10 cellular contexts compared by ENCODE assay signal in the genomic region with DNA sequence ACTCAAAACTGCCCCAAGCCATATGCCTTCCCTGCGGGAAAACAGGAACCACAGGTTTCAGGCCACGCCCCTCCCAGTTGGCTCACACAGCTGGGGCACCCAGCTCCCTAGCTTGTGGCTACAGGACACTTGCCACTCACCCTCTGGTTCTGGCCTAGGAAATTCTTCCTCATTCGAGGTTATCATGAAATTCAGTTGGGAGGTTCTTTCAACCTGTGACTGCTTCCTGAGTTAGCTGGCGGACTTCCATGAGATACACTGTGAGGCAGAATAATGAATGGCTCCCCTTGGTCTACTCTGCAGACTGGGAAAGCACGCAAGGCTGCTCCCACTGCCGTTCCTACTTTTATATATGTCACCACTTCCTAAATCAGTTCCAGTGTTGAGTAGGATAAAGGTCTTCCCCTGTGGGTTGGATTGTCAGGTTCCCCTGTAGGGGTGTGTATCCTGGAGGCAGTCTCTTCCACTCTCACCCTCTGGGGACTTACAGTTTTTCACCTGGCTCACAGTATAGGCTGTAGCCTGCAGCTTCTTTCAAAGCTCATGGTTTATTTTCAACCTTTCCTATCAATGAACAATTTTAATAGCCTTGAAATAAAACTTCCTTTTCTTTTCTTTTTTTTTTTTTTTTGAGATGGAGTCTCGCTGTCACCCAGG. TPM values are rescaled to one million over a fixed set of nuclear protein-coding genes. Genes with fewer than 3 reads are reported as not detected.
DNase-seq lines count a peak whose midpoint lies in the region; ATAC-seq and TF ChIP-seq lines count a peak whose summit lies in the region.
"Had no signal": no experiment of that assay in that cellular context is flagged by ENCODE, and none has a peak within 500 bp of the region (broad histone marks: within the 10 kb centered on the region; RNA-seq: fewer than 3 reads in every experiment).

No MANE protein-coding gene starts in this region.

- no TSS peak for BruUV-seq in MCF 10A (replicated peaks; lab: Mats Ljungman, UMichigan)

- H3K9ac ChIP-seq in mesenchymal stem cell (ENCODE audit: low read length), result no peak overlapping the region

- H3K9me3 ChIP-seq in mesenchymal stem cell (ENCODE audit: control insufficient read depth, low read length), result no peaks in the 10 kb centered on the region

- H3K36me3 Mint-ChIP-seq in MCF 10A (ENCODE audit: insufficient read depth, unreplicated experiment), result peaks cover 6% of the 10 kb centered on the region

- H3K4me1 Mint-ChIP-seq in MCF 10A (ENCODE audit: insufficient read depth, unreplicated experiment), result peaks cover 11% of the 10 kb centered on the region

- no peak overlapping the region for H3K27ac Mint-ChIP-seq in MCF 10A (ENCODE audit: low read depth, unreplicated experiment)

- no peak overlapping the region for H2BK12ac ChIP-seq in mesenchymal stem cell (ENCODE audit: low read length in 2 of 2)

- H3K27ac ChIP-seq in mesenchymal stem cell (ENCODE audit: low read length, poor library complexity, severe bottlenecking), result no peak overlapping the region
- H3K27ac ChIP-seq in caudate nucleus (ENCODE audit: low read depth, low read length), result no peak overlapping the region

- no peaks in the 10 kb centered on the region for H3K27me3 Mint-ChIP-seq in MCF 10A (ENCODE audit: insufficient read depth, unreplicated experiment)
- H3K27me3 Mint-ChIP-seq: central memory CD8-positive, alpha-beta T cell had no signal

- no peak for TF ChIP-seq CTCF in MCF 10A (IDR thresholded peaks at IDR 0.05; ENCODE audit: unreplicated experiment)

- no peak overlapping the region for H3K14ac ChIP-seq in mesenchymal stem cell (ENCODE audit: low read length in 2 of 2)

- H2AK5ac ChIP-seq in mesenchymal stem cell (ENCODE audit: low read length, severe bottlenecking), result peak overlapping the region; percentile 34

- no peaks in the 10 kb centered on the region for H3K27me3 ChIP-seq in mesenchymal stem cell (ENCODE audit: control insufficient read depth in 1 of 2, insufficient read depth in 1 of 2, low read length in 2 of 2)

- no peak overlapping the region for H3K4ac ChIP-seq in mesenchymal stem cell (ENCODE audit: low read depth in 1 of 2, low read length in 2 of 2)

- no peak overlapping the region for H2AFZ ChIP-seq in mesenchymal stem cell (ENCODE audit: low read depth, low read length)

- H3K36me3 ChIP-seq in mesenchymal stem cell (ENCODE audit: control insufficient read depth in 1 of 2, insufficient read depth in 2 of 2, low read depth in 1 of 2, low read length in 2 of 2), result peaks cover 4 to 5% of the 10 kb centered on the region in 2 experiments

- H3K18ac ChIP-seq in mesenchymal stem cell (ENCODE audit: low read depth in 1 of 2, low read length in 2 of 2), result no peak overlapping the region

- POLR2A ChIA-PET in MCF 10A (lab: Yijun Ruan, JAX), result interaction anchor here (0.6 to 1.2 kb wide), 3 partner anchors 53 to 300 kb away, joined by 3 read pairs; a partner anchor contains a TSS

- H4K91ac ChIP-seq in mesenchymal stem cell (ENCODE audit: low read length), result no peak overlapping the region

- H3K79me1 ChIP-seq in mesenchymal stem cell (replicated peaks; ENCODE audit: low read length, poor library complexity, severe bottlenecking), result peaks cover 12% of the 10 kb centered on the region

- H3K4me3 Mint-ChIP-seq in MCF 10A (ENCODE audit: unreplicated experiment), result no peak overlapping the region
- H3K4me3 Mint-ChIP-seq: central memory CD8-positive, alpha-beta T cell had no signal

- 94% methylated on average over 4 of the region's 7 CpGs for WGBS in mesenchymal stem cell

- H3K4me3 ChIP-seq in mesenchymal stem cell (ENCODE audit: insufficient read depth in 1 of 2, low read depth in 1 of 2, low read length in 2 of 2), result no peak overlapping the region

- H3K4me1 ChIP-seq in mesenchymal stem cell (ENCODE audit: control insufficient read depth, insufficient read depth, low read depth, low read length), result peaks cover 5% of the 10 kb centered on the region

- CTCF ChIA-PET in MCF 10A (lab: Yijun Ruan, JAX), result interaction anchor here (0.6 to 0.7 kb wide), 3 partner anchors 59 to 361 kb away, joined by 3 read pairs; no protein-coding TSS in a partner anchor

- DNase-seq in DMS53 treated with DMSO at 0.1 percent for 48 hours (lab: John Stamatoyannopoulos, UW; ENCODE audit: unreplicated experiment) (peak; percentile 94), NCI-H146 treated with DMSO at 0.1 percent for 48 hours (lab: John Stamatoyannopoulos, UW; ENCODE audit: unreplicated experiment) (peak; percentile 19), MCF 10A (ENCODE audit: unreplicated experiment) (peak; percentile 60), mesenchymal stem cell (no peak), caudate nucleus (lab: John Stamatoyannopoulos, UW) (no peak)
- DNase-seq in activated CD4-positive, CD25-positive, alpha-beta regulatory T cell (lab: John Stamatoyannopoulos, UW), result no peak
- DNase-seq in stimulated activated naive CD4-positive, alpha-beta T cell treated with Interleukin-2 at 50 U/mL for 16 hours (lab: John Stamatoyannopoulos, UW), result no peak
- DNase-seq: activated CD4-positive, alpha-beta T cell treated with anti-CD3 and anti-CD28 coated beads for 48 hours had no signal

- H3K23ac ChIP-seq in mesenchymal stem cell (ENCODE audit: low read length in 2 of 2), result no peak overlapping the region

- H3K9me3 Mint-ChIP-seq in MCF 10A (ENCODE audit: unreplicated experiment), result peaks cover 12% of the 10 kb centered on the region
- H3K9me3 Mint-ChIP-seq: central memory CD8-positive, alpha-beta T cell had no signal

- H2BK15ac ChIP-seq in mesenchymal stem cell (ENCODE audit: low read depth, poor library complexity, severe bottlenecking), result no peak overlapping the region

- no peak overlapping the region for H4K8ac ChIP-seq in mesenchymal stem cell (ENCODE audit: low read length)

- no peak overlapping the region for H2BK120ac ChIP-seq in mesenchymal stem cell (ENCODE audit: low read depth, low read length)

- no peak overlapping the region for H3K4me2 ChIP-seq in mesenchymal stem cell (ENCODE audit: low read length, poor library complexity, severe bottlenecking)

- no peak overlapping the region for H2BK5ac ChIP-seq in mesenchymal stem cell (ENCODE audit: low read depth, low read length, poor library complexity, severe bottlenecking)

- ATAC-seq in GM18520 (IDR thresholded peaks at IDR 0.05; ENCODE audit: unreplicated experiment), result no peak

- intact Hi-C loops in MCF 10A (cut with micrococcal nuclease), result no loop called here

RNA-seq across cellular contexts. Expression of a gene that starts 37.0 kb away (rescaled TPM):
- not detected in 2 replicates for total RNA-seq in MCF 10A (2022)
- not detected for polyA plus RNA-seq in mesenchymal stem cell (2013, experiment 1 of 2)
- not detected for polyA plus RNA-seq in mesenchymal stem cell (2013, experiment 2 of 2)

RNA-seq across cellular contexts. Expression of a gene that starts 56.9 kb away (rescaled TPM):
- total RNA-seq in MCF 10A (2022), result 40.3 and 40.9 TPM in 2 replicates
- 18.3 TPM for polyA plus RNA-seq in mesenchymal stem cell (2013, experiment 1 of 2)
- polyA plus RNA-seq in mesenchymal stem cell (2013, experiment 2 of 2), result 19.7 TPM

RNA-seq across cellular contexts. Expression of a gene that starts 57.0 kb away (rescaled TPM):
- total RNA-seq in MCF 10A (2022), result 14.5 and 16.3 TPM in 2 replicates
- 4.2 TPM for polyA plus RNA-seq in mesenchymal stem cell (2013, experiment 1 of 2)
- 4.7 TPM for polyA plus RNA-seq in mesenchymal stem cell (2013, experiment 2 of 2)

Comparison
In these comparisons a context has a peak if more than half of its experiments do, and no peak if none do; other contexts are left out.
1. DNase-seq: peak in DMS53 treated with DMSO at 0.1 percent for 48 hours (single experiment), NCI-H146 treated with DMSO at 0.1 percent for 48 hours (single experiment) and MCF 10A (single experiment); none in mesenchymal stem cell (single experiment), caudate nucleus (0 of 61), activated CD4-positive, CD25-positive, alpha-beta regulatory T cell (0 of 4) and stimulated activated naive CD4-positive, alpha-beta T cell treated with Interleukin-2 at 50 U/mL for 16 hours (single experiment).